Comparison of ENCODE assay signal across 31 cellular contexts in genomic region chr10:103804866-103805265, GRCh38. TPM values are rescaled to one million over a fixed set of nuclear protein-coding genes. Genes with fewer than 3 reads are reported as not detected.
DNase-seq lines count a peak whose midpoint lies in the region; ATAC-seq, FAIRE-seq and TF ChIP-seq lines count a peak whose summit lies in the region.
"Had no signal": no experiment of that assay in that cellular context is flagged by ENCODE, and none has a peak within 500 bp of the region (broad histone marks: within the 10 kb centered on the region; RNA-seq: fewer than 3 reads in every experiment).

No MANE protein-coding gene starts in this region.

- H3K27ac ChIP-seq in A673 (ENCODE audit: low read depth, low read length, poor library complexity, severe bottlenecking) (no peak overlapping the region), GM23338 (ENCODE audit: low read depth) (no peak overlapping the region), RWPE2 (ENCODE audit: poor library complexity, severe bottlenecking) (peak overlapping the region; percentile 29)

- H3K27me3 ChIP-seq in A673 (replicated peaks; ENCODE audit: insufficient read depth, low read depth, low read length, poor library complexity) (no peaks in the 10 kb centered on the region), GM23338 (ENCODE audit: insufficient read depth) (no peaks in the 10 kb centered on the region), RWPE2 (ENCODE audit: insufficient read depth, poor library complexity, severe bottlenecking) (no peaks in the 10 kb centered on the region)
- H3K27me3 ChIP-seq: Peyer's patch had no signal

- H3K4me3 Mint-ChIP-seq in GM23338 = no peak overlapping the region
- H3K4me3 Mint-ChIP-seq in activated T-cell treated with anti-CD3 and anti-CD28 coated beads, Interleukin-2, amount 50 U/mL, for 4 hours = no peak overlapping the region
- H3K4me3 Mint-ChIP-seq: activated CD4-positive, alpha-beta memory T cell treated with anti-CD3 and anti-CD28 coated beads, Interleukin-2, amount 10 ng/mL, durations not matched to agents 7 days and 5 days; activated naive CD8-positive, alpha-beta T cell treated with anti-CD3 and anti-CD28 coated beads, Interleukin-2, amount 10 ng/mL, durations not matched to agents 7 days and 5 days; central memory CD8-positive, alpha-beta T cell; mesothelial cell of epicardium had no signal

- H3K4me1 ChIP-seq in A673 (ENCODE audit: insufficient read depth, low read length, poor library complexity, severe bottlenecking) (peaks cover 34% of the 10 kb centered on the region), GM23338 (ENCODE audit: insufficient read depth) (peaks cover 19% of the 10 kb centered on the region), RWPE2 (ENCODE audit: insufficient read depth, poor library complexity, severe bottlenecking) (peaks cover 28% of the 10 kb centered on the region)

- H3K9me3 Mint-ChIP-seq in GM23338 = no peaks in the 10 kb centered on the region
- H3K9me3 Mint-ChIP-seq in activated T-cell treated with anti-CD3 and anti-CD28 coated beads, Interleukin-2, amount 50 U/mL, for 4 hours = no peaks in the 10 kb centered on the region
- H3K9me3 Mint-ChIP-seq: activated CD4-positive, alpha-beta memory T cell treated with anti-CD3 and anti-CD28 coated beads, Interleukin-2, amount 10 ng/mL, durations not matched to agents 7 days and 5 days; activated naive CD8-positive, alpha-beta T cell treated with anti-CD3 and anti-CD28 coated beads, Interleukin-2, amount 10 ng/mL, durations not matched to agents 7 days and 5 days; central memory CD8-positive, alpha-beta T cell; mesothelial cell of epicardium; naive thymus-derived CD4-positive, alpha-beta T cell had no signal

- POLR2A ChIA-PET in A673 (lab: Charles Lee; ENCODE audit: low non-redundant PET) = no interaction called here

- H3K4me3 ChIP-seq in A673 (ENCODE audit: low read depth, low read length, poor library complexity, severe bottlenecking) (no peak overlapping the region), GM23338 (no peak overlapping the region), RWPE2 (ENCODE audit: severe bottlenecking) (no peak overlapping the region)
- H3K4me3 ChIP-seq: GM12878, Peyer's patch, smooth muscle cell had no signal

- H3K27ac Mint-ChIP-seq in GM23338 = peak overlapping the region; percentile 59; the same call in 1 of the 2 replicates
- H3K27ac Mint-ChIP-seq: activated CD4-positive, alpha-beta memory T cell treated with anti-CD3 and anti-CD28 coated beads, Interleukin-2, amount 10 ng/mL, durations not matched to agents 7 days and 5 days; activated naive CD8-positive, alpha-beta T cell treated with anti-CD3 and anti-CD28 coated beads, Interleukin-2, amount 10 ng/mL, durations not matched to agents 7 days and 5 days; mesothelial cell of epicardium had no signal

- peaks cover 19% of the 10 kb centered on the region for H3K4me1 Mint-ChIP-seq in GM23338
- H3K4me1 Mint-ChIP-seq in activated T-cell treated with anti-CD3 and anti-CD28 coated beads, Interleukin-2, amount 50 U/mL, for 4 hours (ENCODE audit: low read depth) = peaks cover 26% of the 10 kb centered on the region

- no peak overlapping the region for H2AFZ ChIP-seq in GM23338

- BruUV-seq in A673 (replicated peaks; lab: Mats Ljungman, UMichigan) = no TSS peak

- peaks cover 3% of the 10 kb centered on the region; the same call in 1 of the 2 replicates for H3K9me2 ChIP-seq in GM23338 (ENCODE audit: insufficient read depth)
- H3K9me2 ChIP-seq: SK-N-SH had no signal

- no peaks in the 10 kb centered on the region for H3K9me3 ChIP-seq in A673 (ENCODE audit: low read depth, low read length, poor library complexity, severe bottlenecking)
- H3K9me3 ChIP-seq in RWPE2 (ENCODE audit: severe bottlenecking) = no peaks in the 10 kb centered on the region
- H3K9me3 ChIP-seq: Caco-2, Peyer's patch, SK-N-SH had no signal

- no peaks in the 10 kb centered on the region for H4K20me1 ChIP-seq in GM23338 (replicated peaks; ENCODE audit: insufficient read depth)

- H3K27me3 Mint-ChIP-seq in GM23338 (ENCODE audit: insufficient read depth, low read depth, poor library complexity) = peaks cover 17% of the 10 kb centered on the region
- no peaks in the 10 kb centered on the region for H3K27me3 Mint-ChIP-seq in activated T-cell treated with anti-CD3 and anti-CD28 coated beads, Interleukin-2, amount 50 U/mL, for 4 hours (ENCODE audit: low read depth)
- H3K27me3 Mint-ChIP-seq: activated CD4-positive, alpha-beta memory T cell treated with anti-CD3 and anti-CD28 coated beads, Interleukin-2, amount 10 ng/mL, durations not matched to agents 7 days and 5 days; central memory CD8-positive, alpha-beta T cell had no signal

- ATAC-seq in GM23338 (peak; percentile 34), RWPE2 (ENCODE audit: low read depth) (no peak)
- ATAC-seq in activated T-cell treated with anti-CD3 and anti-CD28 coated beads, Interleukin-2, amount 50 U/mL, for 4 hours = no peak
- ATAC-seq: GM12878; left lobe of liver; naive thymus-derived CD4-positive, alpha-beta T cell had no signal

- FAIRE-seq in urothelium cell line (lab: Jason Lieb, UNC) = no peak
- FAIRE-seq: astrocyte, endothelial cell of umbilical vein, GM12878, H54 had no signal

- no peak overlapping the region for H3K4me2 ChIP-seq in GM23338
- H3K4me2 ChIP-seq: SK-N-SH, smooth muscle cell had no signal

- CTCF ChIA-PET in A673 (lab: Charles Lee) = no interaction called here

- H3K36me3 ChIP-seq in A673 (ENCODE audit: insufficient read depth, low read length, poor library complexity, severe bottlenecking) (peaks cover 7% of the 10 kb centered on the region), GM23338 (ENCODE audit: insufficient read depth) (no peaks in the 10 kb centered on the region), RWPE2 (ENCODE audit: low read depth) (peaks cover 9% of the 10 kb centered on the region)
- H3K36me3 ChIP-seq: Peyer's patch had no signal

- no peaks in the 10 kb centered on the region for H3K79me2 ChIP-seq in GM23338 (replicated peaks; ENCODE audit: insufficient read depth)

- peaks cover 4% of the 10 kb centered on the region; the same call in 1 of the 3 replicates for H3K36me3 Mint-ChIP-seq in GM23338 (ENCODE audit: low read depth)
- H3K36me3 Mint-ChIP-seq in activated T-cell treated with anti-CD3 and anti-CD28 coated beads, Interleukin-2, amount 50 U/mL, for 4 hours (ENCODE audit: insufficient read depth) = no peaks in the 10 kb centered on the region
- H3K36me3 Mint-ChIP-seq: activated naive CD8-positive, alpha-beta T cell treated with anti-CD3 and anti-CD28 coated beads, Interleukin-2, amount 10 ng/mL, durations not matched to agents 7 days and 5 days; naive thymus-derived CD4-positive, alpha-beta T cell had no signal

- intact Hi-C loops in A673 (cut with micrococcal nuclease; ENCODE audit: unreplicated experiment) = no loop called here

- no peaks in the 10 kb centered on the region for H3F3A ChIP-seq in GM23338 (replicated peaks; ENCODE audit: low read depth)

- no peak for TF ChIP-seq CTCF in A673 (conservative IDR thresholded peaks at IDR 0.05; ENCODE audit: low read depth, low read length)
- no peak for TF ChIP-seq CTCF in GM23338 (conservative IDR thresholded peaks at IDR 0.05; ENCODE audit: low read depth in 2 of 2)
- no peak for TF ChIP-seq CTCF in RWPE2 (IDR thresholded peaks at IDR 0.05; ENCODE audit: poor library complexity, severe bottlenecking)

- DNase-seq in A673 (ENCODE audit: low spot score) (peak; percentile 52), GM23338 (ENCODE audit: low spot score) (no peak), RWPE2 (ENCODE audit: low spot score) (no peak), iPS-NIHi7 (ENCODE audit: extremely low spot score) (peak; percentile 41), DMS53 (lab: John Stamatoyannopoulos, UW) (no peak), RKO (ENCODE audit: low spot score) (no peak), urothelium cell line (ENCODE audit: low spot score) (no peak)
- no peak for DNase-seq in activated T-cell treated with anti-CD3 and anti-CD28 coated beads, Interleukin-2, amount 50 U/mL, for 4 hours
- DNase-seq: activated CD4-positive, alpha-beta memory T cell treated with anti-CD3 and anti-CD28 coated beads, Interleukin-2, amount 10 ng/mL, durations not matched to agents 7 days and 5 days; activated effector memory CD4-positive, alpha-beta T cell treated with anti-CD3 and anti-CD28 coated beads, Interleukin-2, amount 50 U/mL, for 16 hours; activated naive CD8-positive, alpha-beta T cell treated with anti-CD3 and anti-CD28 coated beads, Interleukin-2, amount 10 ng/mL, durations not matched to agents 7 days and 5 days; activated T-cell treated with anti-CD3 and anti-CD28 coated beads for 4 hours; Caco-2; dermis blood vessel endothelial cell; KBM-7; MM.1S; naive thymus-derived CD4-positive, alpha-beta T cell; NCI-H1930; NK-92 treated with Interleukin-12 subunit alpha and Interleukin-12 subunit beta, amount 100 ng/mL, for 24 hours; Peyer's patch; SK-N-SH; stimulated activated CD4-positive, alpha-beta T cell treated with anti-CD3 and anti-CD28 coated beads, Interleukin-2, amount 100 ng/mL, for 24 hours; T-helper 2 cell had no signal

TF ChIP-seq in GM23338, 12 proteins besides CTCF, POLR2A, EP300 and RAD21 (continues in another document):
- TF ChIP-seq CREB1 (CRISPR knock-in tag; IDR thresholded peaks at IDR 0.05; ENCODE audit: low read depth) = no peak
- no peak for TF ChIP-seq STAT1 (IDR thresholded peaks at IDR 0.05; ENCODE audit: unreplicated experiment)
- no peak for TF ChIP-seq ZNF331 (CRISPR knock-in tag; IDR thresholded peaks at IDR 0.05; ENCODE audit: low read depth)
- TF ChIP-seq POLR2AphosphoS5 (IDR thresholded peaks at IDR 0.05; ENCODE audit: low read depth) = no peak
- no peak for TF ChIP-seq NANOG (IDR thresholded peaks at IDR 0.05; ENCODE audit: borderline replicate concordance)

RNA-seq across cellular contexts. Expression of gene SH3PXD2A, which starts 50.5 kb away (rescaled TPM):
- 54.9 and 57.1 TPM in 2 replicates for total RNA-seq in A673 (2021)
- total RNA-seq in GM23338 (2014; rRNA removed; shearing (Covaris generic)) = 4.6 and 5.0 TPM in 2 replicates
- 1.8 and 1.9 TPM in 2 replicates for polyA plus RNA-seq in GM23338 (2016; fragmentation: Nextera tagmentation; extraction: Ambion mirVana)
- 1 to 10 TPM; 2.4 to 2.8 (median 2.4) TPM for total RNA-seq in activated T-cell treated with anti-CD3 and anti-CD28 coated beads, Interleukin-2, amount 50 U/mL, for 4 hours

Comparison
In these comparisons a context has a peak if more than half of its experiments do, and no peak if none do; other contexts are left out.
1. DNase-seq: peak in A673 (single experiment) and iPS-NIHi7 (single experiment); none in GM23338 (single experiment), RWPE2 (single experiment), DMS53 (single experiment), activated T-cell treated with anti-CD3 and anti-CD28 coated beads, Interleukin-2, amount 50 U/mL, for 4 hours (single experiment), RKO (single experiment) and urothelium cell line (single experiment).